In the genomic region with DNA sequence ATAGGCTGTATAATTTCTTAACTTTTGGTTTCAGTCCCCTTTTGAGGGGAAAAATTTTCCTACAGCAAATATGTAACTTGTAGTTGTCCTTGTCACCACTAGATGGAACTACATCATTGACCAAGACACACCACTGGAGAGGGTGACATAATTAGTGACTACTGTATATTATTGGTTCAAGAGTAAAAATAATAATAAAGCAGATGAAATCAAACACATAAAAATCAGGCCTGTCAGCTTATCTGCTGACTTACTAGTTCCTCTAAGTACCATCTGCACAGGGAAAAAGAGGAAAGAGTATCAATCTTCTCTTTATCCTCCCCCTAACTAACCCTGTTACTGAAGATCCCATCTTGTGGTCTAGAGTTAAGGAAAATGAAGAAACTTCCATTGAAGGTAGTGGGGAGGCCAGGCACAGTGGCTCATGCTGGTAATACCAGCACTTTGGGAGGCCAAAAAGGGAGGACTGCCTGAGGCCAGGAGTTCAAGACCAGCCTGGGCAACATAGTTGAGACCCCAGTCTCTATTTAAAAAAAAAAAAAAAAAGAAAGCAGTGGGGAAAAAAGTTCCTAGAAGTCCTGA, we compare ENCODE assay signal across 8 cellular contexts. TPM values are rescaled to one million over a fixed set of nuclear protein-coding genes. Genes with fewer than 3 reads are reported as not detected.
DNase-seq lines count a peak whose midpoint lies in the region; ATAC-seq and TF ChIP-seq lines count a peak whose summit lies in the region.

No MANE protein-coding gene starts in this region.

- H3K36me3 Mint-ChIP-seq in WTC11, result peaks cover 37% of the 10 kb centered on the region

- CTCF ChIA-PET in A673 (lab: Charles Lee) (interaction anchor here (1.5 kb wide), 1 partner anchor 88 kb away, joined by 4 read pairs; no protein-coding TSS in a partner anchor), WTC11 (lab: Charles Lee) (interaction anchor here (1.3 to 1.4 kb wide), 2 partner anchors 88 to 97 kb away, joined by 5 to 6 read pairs; no protein-coding TSS in a partner anchor)

- TF ChIP-seq POLR2A in sigmoid colon (IDR thresholded peaks at IDR 0.05), result no peak

- no peak for TF ChIP-seq EP300 in sigmoid colon (IDR thresholded peaks at IDR 0.05)

- H3K27me3 Mint-ChIP-seq in WTC11 (ENCODE audit: low read depth), result no peaks in the 10 kb centered on the region

- POLR2A ChIA-PET in A673 (lab: Charles Lee; ENCODE audit: low non-redundant PET), result no interaction called here
- POLR2A ChIA-PET in WTC11 (lab: Charles Lee), result no interaction called here

- no peaks in the 10 kb centered on the region for H3K4me1 Mint-ChIP-seq in WTC11

- ATAC-seq in HG02763 (IDR thresholded peaks at IDR 0.05; ENCODE audit: unreplicated experiment) (peak; percentile 90), WTC11 (peak; percentile 66)

- H3K27ac Mint-ChIP-seq in WTC11, result no peak overlapping the region

- H3K9me3 Mint-ChIP-seq in WTC11, result no peaks in the 10 kb centered on the region

- H3K4me3 ChIP-seq in A673 (ENCODE audit: low read depth, low read length, poor library complexity, severe bottlenecking) (no peak overlapping the region), GM12875 (ENCODE audit: low read depth, low read length) (no peak overlapping the region), cardiac muscle cell (no peak overlapping the region), sigmoid colon (no peak overlapping the region)

- intact Hi-C loops in A673 (cut with micrococcal nuclease; ENCODE audit: unreplicated experiment) (loop anchor here (1.0 to 5.0 kb wide), 3 partner anchors 88 to 120 kb away; no protein-coding TSS in a partner anchor), sigmoid colon (cut with DNase I) (loop anchor here (1.0 kb wide), 1 partner anchor 88 kb away; no protein-coding TSS in a partner anchor)

- H3K4me1 ChIP-seq in A673 (ENCODE audit: insufficient read depth, low read length, poor library complexity, severe bottlenecking) (peaks cover 14% of the 10 kb centered on the region), cardiac muscle cell (ENCODE audit: low read depth) (no peaks in the 10 kb centered on the region), sigmoid colon (no peaks in the 10 kb centered on the region)

- peak; percentile 80 for TF ChIP-seq CTCF in A673 (conservative IDR thresholded peaks at IDR 0.05; ENCODE audit: low read depth, low read length)
- peak; percentile 44; the same call in 1 of the 2 replicates for TF ChIP-seq CTCF in GM12875 (IDR thresholded peaks at IDR 0.05; ENCODE audit: borderline replicate concordance, insufficient read depth, low read depth, low read length)
- peak; percentile 68 for TF ChIP-seq CTCF in WTC11 (IDR thresholded peaks at IDR 0.05)
- TF ChIP-seq CTCF in cardiac muscle cell (IDR thresholded peaks at IDR 0.05; ENCODE audit: low read depth, low read length), result peak; percentile 63
- peak; percentile 54 to 72 (median 66) for TF ChIP-seq CTCF in sigmoid colon (IDR thresholded peaks at IDR 0.05)

- no peak overlapping the region for H3K4me3 Mint-ChIP-seq in WTC11

- H3K27ac ChIP-seq in A673 (ENCODE audit: low read depth, low read length, poor library complexity, severe bottlenecking) (no peak overlapping the region), cardiac muscle cell (no peak overlapping the region), sigmoid colon (no peak overlapping the region)

- DNase-seq in A673 (ENCODE audit: low spot score) (peak; percentile 73), NCI-H2029 (lab: John Stamatoyannopoulos, UW) (peak; percentile 30), WTC11 (ENCODE audit: low spot score) (no peak), cardiac muscle cell (ENCODE audit: low read depth in 1 of 2, low spot score in 1 of 2) (peak; percentile 36 to 69), sigmoid colon (no peak)
- DNase-seq in activated CD4-positive, CD25-positive, alpha-beta regulatory T cell (lab: John Stamatoyannopoulos, UW), result no peak

- no peaks in the 10 kb centered on the region for H3K9me3 ChIP-seq in A673 (ENCODE audit: low read depth, low read length, poor library complexity, severe bottlenecking)
- no peaks in the 10 kb centered on the region for H3K9me3 ChIP-seq in cardiac muscle cell (ENCODE audit: low read depth)
- H3K9me3 ChIP-seq in sigmoid colon, result no peaks in the 10 kb centered on the region

- BruUV-seq in A673 (replicated peaks; lab: Mats Ljungman, UMichigan), result no TSS peak

- H3K36me3 ChIP-seq in A673 (ENCODE audit: insufficient read depth, low read length, poor library complexity, severe bottlenecking) (peaks cover 56% of the 10 kb centered on the region), cardiac muscle cell (peaks cover 61% of the 10 kb centered on the region), sigmoid colon (peaks cover 0 to 76% (median 9%) of the 10 kb centered on the region in 4 donors)

- H3K27me3 ChIP-seq in A673 (replicated peaks; ENCODE audit: insufficient read depth, low read depth, low read length, poor library complexity), result no peaks in the 10 kb centered on the region
- H3K27me3 ChIP-seq in cardiac muscle cell, result no peaks in the 10 kb centered on the region
- H3K27me3 ChIP-seq in sigmoid colon, result no peaks in the 10 kb centered on the region

TF ChIP-seq in WTC11, 78 proteins besides CTCF, POLR2A, EP300 and RAD21:
- TF ChIP-seq SP1 (CRISPR knock-in tag; conservative IDR thresholded peaks at IDR 0.05) (no peak), NR1H2 (CRISPR knock-in tag; IDR thresholded peaks at IDR 0.05) (no peak)

RNA-seq across cellular contexts. Expression of gene ENOSF1, which starts 29.6 kb away (rescaled TPM):
- total RNA-seq in A673 (2021) (39.2 and 48.0 TPM in 2 replicates), WTC11 (2021) (44.1 to 52.9 TPM (median 44.6 TPM) in 3 replicates), cardiac muscle cell (35.2 and 66.7 TPM in 2 replicates), sigmoid colon (10 to 100 TPM; 37.5 to 56.9 (median 52.7) TPM)
- polyA plus RNA-seq in cardiac muscle cell (72.0 and 72.9 TPM in 2 replicates), sigmoid colon (10 to 100 TPM; 16.8 to 43.6 (median 34.4) TPM)

Comparison
In these comparisons a context has a peak if more than half of its experiments do, and no peak if none do; other contexts are left out.
1. DNase-seq: peak in A673 (single experiment), NCI-H2029 (single experiment) and cardiac muscle cell (2 of 2); none in WTC11 (single experiment), sigmoid colon (single experiment) and activated CD4-positive, CD25-positive, alpha-beta regulatory T cell (0 of 4).
2. Peak in every context shown above with its lines, with median percentiles within 50 percentile points of each other: CTCF ChIP-seq.